16 cellular contexts compared by ENCODE assay signal in the genomic region with DNA sequence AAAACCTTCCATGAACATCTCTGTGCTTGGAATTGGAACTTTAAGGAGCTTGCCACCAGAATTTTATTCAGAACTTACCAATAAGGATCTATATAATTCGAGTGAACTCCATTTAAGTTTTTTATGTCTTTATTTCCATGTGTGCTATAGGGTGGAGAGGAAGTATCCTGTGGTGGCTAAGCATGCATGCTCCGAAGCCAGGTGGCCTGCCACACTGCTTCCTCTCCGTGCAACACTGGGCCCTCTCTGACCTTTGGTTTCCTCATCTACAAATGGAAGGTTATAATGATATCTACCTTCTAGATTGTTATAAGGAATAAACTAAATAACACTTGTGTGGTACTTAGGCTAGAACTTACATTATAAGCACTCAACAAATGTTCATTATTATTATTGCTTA.
DNase-seq lines count a peak whose midpoint lies in the region; TF ChIP-seq lines count a peak whose summit lies in the region.
"Had no signal": no experiment of that assay in that cellular context is flagged by ENCODE, and none has a peak within 500 bp of the region (broad histone marks: within the 10 kb centered on the region; RNA-seq: fewer than 3 reads in every experiment).

No MANE protein-coding gene starts in this region.

- peaks cover 57% of the 10 kb centered on the region for H3K4me1 ChIP-seq in DOHH2 (ENCODE audit: control insufficient read depth, low read length)
- peaks cover 17% of the 10 kb centered on the region for H3K4me1 ChIP-seq in OCI-LY7 (ENCODE audit: insufficient read depth, low read length, poor library complexity, severe bottlenecking)
- H3K4me1 ChIP-seq: tibial nerve had no signal

- H3K4me2 ChIP-seq in DOHH2 (ENCODE audit: low read length) (peak overlapping the region; percentile 79), OCI-LY7 (ENCODE audit: low read length) (peak overlapping the region; percentile 16; the same call in 1 of the 2 replicates)
- H3K4me2 ChIP-seq: GM23338 had no signal

- H3K27ac ChIP-seq in DOHH2 (ENCODE audit: low read depth, low read length) (peak overlapping the region; percentile 86), OCI-LY7 (ENCODE audit: low read depth, low read length, poor library complexity, severe bottlenecking) (no peak overlapping the region)
- H3K27ac ChIP-seq: tibial nerve had no signal

- H3K4me3 ChIP-seq in DOHH2 (ENCODE audit: low read length) (peak overlapping the region; percentile 69), OCI-LY7 (ENCODE audit: low read depth, low read length, poor library complexity, severe bottlenecking) (no peak overlapping the region)
- peak overlapping the region; percentile 33 for H3K4me3 ChIP-seq in Jurkat, Clone E6-1 (ENCODE audit: low read length)
- H3K4me3 ChIP-seq: GM23338, tibial nerve had no signal

- no peaks in the 10 kb centered on the region for H3K27me3 ChIP-seq in DOHH2 (ENCODE audit: control insufficient read depth, low read length)
- H3K27me3 ChIP-seq: tibial nerve had no signal

- peaks cover 26% of the 10 kb centered on the region for H3K36me3 ChIP-seq in DOHH2 (ENCODE audit: control insufficient read depth, low read length)
- H3K36me3 ChIP-seq in OCI-LY7 (ENCODE audit: insufficient read depth, low read length) = no peaks in the 10 kb centered on the region; the same call in 1 of the 2 replicates
- H3K36me3 ChIP-seq: tibial nerve had no signal

- POLR2A ChIA-PET in OCI-LY7 (lab: Charles Lee) = interaction anchor here (0.9 to 2.1 kb wide), 4 partner anchors 10 to 23 kb away, joined by 3 to 21 read pairs (median 4); no protein-coding TSS in a partner anchor

- H4K20me1 ChIP-seq in DOHH2 (ENCODE audit: control insufficient read depth, insufficient read depth, low read depth, low read length) (no peaks in the 10 kb centered on the region), OCI-LY7 (ENCODE audit: insufficient read depth, low read length) (no peaks in the 10 kb centered on the region)

- H3F3A ChIP-seq in DOHH2 (ENCODE audit: control insufficient read depth, insufficient read depth) = peaks cover 7% of the 10 kb centered on the region; the same call in 1 of the 2 replicates

- TF ChIP-seq CTCF in DOHH2 (IDR thresholded peaks at IDR 0.05; ENCODE audit: low read depth, low read length, poor library complexity, severe bottlenecking) (no peak), OCI-LY7 (conservative IDR thresholded peaks at IDR 0.05; ENCODE audit: low read length) (no peak)

- H3K79me2 ChIP-seq in DOHH2 (ENCODE audit: control insufficient read depth, low read length) (peaks cover 41% of the 10 kb centered on the region), OCI-LY7 (ENCODE audit: insufficient read depth, low read depth, low read length) (no peaks in the 10 kb centered on the region)

- intact Hi-C loops in OCI-LY7 (cut with micrococcal nuclease; ENCODE audit: unreplicated experiment) = no loop called here

- no TSS peak for BruUV-seq in OCI-LY7 (replicated peaks; lab: Mats Ljungman, UMichigan)

- peak overlapping the region; percentile 69 for H2AFZ ChIP-seq in OCI-LY7 (ENCODE audit: low read length)
- H2AFZ ChIP-seq: GM23338 had no signal

- peak; percentile 86 for DNase-seq in Jurkat, Clone E6-1 (ENCODE audit: low read depth, low spot score)
- DNase-seq in OCI-LY7 (ENCODE audit: low spot score) = peak; percentile 64
- peak; percentile 8 for DNase-seq in germinal center (ENCODE audit: low spot score)
- DNase-seq in DMS53 treated with DMSO at 0.1 percent for 48 hours (lab: John Stamatoyannopoulos, UW; ENCODE audit: unreplicated experiment) = no peak
- DNase-seq in NCI-H2171 treated with DMSO at 0.1 percent for 48 hours (lab: John Stamatoyannopoulos, UW) = no peak
- no peak for DNase-seq in NCI-H510A (lab: John Stamatoyannopoulos, UW)
- DNase-seq: activated CD4-positive, alpha-beta T cell treated with anti-CD3 and anti-CD28 coated beads for 48 hours; central memory CD4-positive, alpha-beta T cell; DMS79; mammary epithelial cell; NCI-H146; stimulated activated naive CD4-positive, alpha-beta T cell treated with Interleukin-2 at 50 U/mL for 16 hours; T-helper 9 cell had no signal

- H3K9me2 ChIP-seq in DOHH2 (replicated peaks; ENCODE audit: control insufficient read depth, low read length) (no peaks in the 10 kb centered on the region), OCI-LY7 (ENCODE audit: insufficient read depth, low read length) (no peaks in the 10 kb centered on the region)

- H3K9me3 ChIP-seq in DOHH2 (ENCODE audit: control insufficient read depth, insufficient read depth, low read length) (no peaks in the 10 kb centered on the region), OCI-LY7 (ENCODE audit: low read length) (no peaks in the 10 kb centered on the region; the same call in 1 of the 2 replicates)
- H3K9me3 ChIP-seq: tibial nerve had no signal

- CTCF ChIA-PET in OCI-LY7 (lab: Charles Lee; ENCODE audit: unreplicated experiment) = no interaction called here

Comparison
In these comparisons a context has a peak if more than half of its experiments do, and no peak if none do; other contexts are left out.
1. DNase-seq: peak in Jurkat, Clone E6-1 (single experiment), OCI-LY7 (single experiment) and germinal center (single experiment); none in DMS53 treated with DMSO at 0.1 percent for 48 hours (single experiment), NCI-H2171 treated with DMSO at 0.1 percent for 48 hours (single experiment) and NCI-H510A (single experiment).